ENCODE assay signal across 11 cellular contexts in genomic region chr1:21767106-21767505, GRCh38. TPM values are rescaled to one million over a fixed set of nuclear protein-coding genes. Genes with fewer than 3 reads are reported as not detected.
"Had no signal": no experiment of that assay in that cellular context is flagged by ENCODE, and none has a peak within 500 bp of the region (broad histone marks: within the 10 kb centered on the region; RNA-seq: fewer than 3 reads in every experiment).

No MANE protein-coding gene starts in this region.

RNA-seq across cellular contexts. Expression of gene LDLRAD2, which starts 45.0 kb away (rescaled TPM):
- total RNA-seq: dermis microvascular lymphatic vessel endothelial cell, fibroblast of lung, fibroblast of villous mesenchyme, left lobe of liver, mammary epithelial cell, mononuclear cell, osteocyte, pulmonary artery endothelial cell had no signal
- polyA plus RNA-seq: endothelial cell of umbilical vein; fibroblast of lung; mammary epithelial cell; naive thymus-derived CD4-positive, alpha-beta T cell; neural cell had no signal
